Comparison of ENCODE assay signal across 26 cellular contexts in the genomic region with DNA sequence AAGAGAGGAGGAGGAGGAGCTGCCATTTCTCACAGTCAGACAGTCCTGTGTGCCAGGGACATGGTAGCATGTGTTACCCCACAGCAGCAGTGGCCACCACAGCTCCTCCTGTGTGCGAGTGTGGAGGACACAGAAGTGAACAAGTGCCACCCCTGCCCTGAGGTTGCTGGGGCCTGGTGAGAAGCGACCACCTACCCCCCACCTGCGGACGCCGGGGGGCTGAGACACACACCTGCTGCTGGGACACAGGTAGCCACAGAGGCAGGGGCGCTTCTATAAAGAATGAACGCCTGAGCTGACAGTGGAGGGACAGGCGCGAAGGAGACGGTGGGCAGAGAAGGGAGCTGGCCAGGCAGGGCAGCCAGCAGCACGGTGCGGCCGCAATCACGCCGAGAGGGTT. TPM values are rescaled to one million over a fixed set of nuclear protein-coding genes. Genes with fewer than 3 reads are reported as not detected.
"Had no signal": no experiment of that assay in that cellular context is flagged by ENCODE, and none has a peak within 500 bp of the region (broad histone marks: within the 10 kb centered on the region; RNA-seq: fewer than 3 reads in every experiment).

No MANE protein-coding gene starts in this region.

- DNase-seq: IMR-90, Kasumi-1, MM.1S, NCI-H1048, NCI-H1105 treated with DMSO at 0.1 percent for 48 hours, NCI-H1417 treated with DMSO at 0.1 percent for 48 hours, NCI-H146, NCI-H1694 treated with DMSO at 0.1 percent for 48 hours, NCI-H1930, NCI-H2081, NCI-H2171, NCI-H226, NCI-H446, NCI-H510A, NCI-H524 treated with DMSO at 0.1 percent for 48 hours, NCI-H69, NCI-H774, SHP77, SK-N-SH, SW 1271 had no signal

- H3K9me3 ChIP-seq: SK-N-SH had no signal

- H3K4me2 ChIP-seq: KMS-11, SK-N-SH had no signal

- H3K27ac ChIP-seq: KMS-11, RWPE1 had no signal

- FAIRE-seq: HepG2 had no signal

- ATAC-seq: HepG2 had no signal

- H3K9ac ChIP-seq: KMS-11, SK-N-SH had no signal

RNA-seq across cellular contexts. Expression of a gene that starts 32.3 kb away (rescaled TPM):
- total RNA-seq: HepG2, HT1080, IMR-90, M059J, SK-MEL-5 had no signal
- polyA plus RNA-seq: HepG2, IMR-90, SK-N-SH had no signal
